ENCODE assay signal across 27 cellular contexts in the genomic region with DNA sequence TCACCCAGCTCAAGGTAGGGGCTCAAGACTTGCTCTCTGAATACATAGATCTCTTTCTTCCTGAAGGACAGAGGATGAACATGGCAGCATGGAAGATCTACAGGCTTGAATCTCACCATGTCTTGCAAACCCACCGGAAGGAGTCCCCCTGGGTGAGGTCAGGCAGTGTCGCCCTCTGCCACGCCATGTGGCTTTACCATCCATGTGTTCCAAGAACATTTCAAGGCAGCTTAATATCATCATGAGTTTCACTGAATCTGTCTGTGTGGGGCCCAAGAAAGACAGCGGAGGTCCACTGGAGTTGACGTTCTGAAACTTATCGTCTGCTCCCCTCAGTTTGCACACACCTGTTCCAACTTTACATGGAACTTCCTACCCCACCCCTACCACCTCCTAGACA.
"Had no signal": no experiment of that assay in that cellular context is flagged by ENCODE, and none has a peak within 500 bp of the region (broad histone marks: within the 10 kb centered on the region; RNA-seq: fewer than 3 reads in every experiment).

No MANE protein-coding gene starts in this region.

- H3K27me3 Mint-ChIP-seq: stimulated activated naive CD8-positive, alpha-beta T cell treated with anti-CD3 and anti-CD28 coated beads, Interleukin-15, amount 100 ng/mL, for 72 hours had no signal

- H3K27ac Mint-ChIP-seq: stimulated activated effector memory CD8-positive, alpha-beta T cell treated with anti-CD3 and anti-CD28 coated beads, Interleukin-12 subunit alpha, Interleukin-12 subunit beta, amount 100 ng/mL, for 72 hours; stimulated activated memory B cell treated with anti-CD40 and anti-IgM and Interleukin-4, amounts not matched to agents 10 μg/mL and 1 μg/mL and 100 μg/mL, for 72 hours; stimulated activated naive B cell treated with anti-CD40 and anti-IgM and Interleukin-4, amounts not matched to agents 10 μg/mL and 1 μg/mL and 100 μg/mL, for 72 hours; stimulated activated naive CD8-positive, alpha-beta T cell treated with anti-CD3 and anti-CD28 coated beads, Interleukin-15, amount 100 ng/mL, for 72 hours; stimulated activated naive CD8-positive, alpha-beta T cell treated with anti-CD3 and anti-CD28 coated beads, Interleukin-15, Interleukin-2, amounts not matched to agents 100 ng/mL and 50 ng/mL, for 24 hours had no signal

- H3K9me3 ChIP-seq: stomach, suprapubic skin, testis, thoracic aorta, thyroid gland, tibial artery, tibial nerve, transverse colon, upper lobe of left lung, upper lobe of right lung, uterus, vagina had no signal

- H3K36me3 Mint-ChIP-seq: stimulated activated effector memory CD8-positive, alpha-beta T cell treated with anti-CD3 and anti-CD28 coated beads, Interleukin-12 subunit alpha, Interleukin-12 subunit beta, amount 100 ng/mL, for 72 hours; stimulated activated memory B cell treated with anti-CD40 and anti-IgM and Interleukin-4, amounts not matched to agents 10 μg/mL and 1 μg/mL and 100 μg/mL, for 72 hours; stimulated activated naive B cell treated with anti-CD40 and anti-IgM and Interleukin-4, amounts not matched to agents 10 μg/mL and 1 μg/mL and 100 μg/mL, for 72 hours had no signal

- H3K4me1 Mint-ChIP-seq: stimulated activated effector memory CD8-positive, alpha-beta T cell treated with anti-CD3 and anti-CD28 coated beads, Interleukin-12 subunit alpha, Interleukin-12 subunit beta, amount 100 ng/mL, for 72 hours; stimulated activated memory B cell treated with anti-CD40 and anti-IgM and Interleukin-4, amounts not matched to agents 10 μg/mL and 1 μg/mL and 100 μg/mL, for 72 hours; stimulated activated naive B cell treated with anti-CD40 and anti-IgM and Interleukin-4, amounts not matched to agents 10 μg/mL and 1 μg/mL and 100 μg/mL, for 72 hours; stimulated activated naive CD8-positive, alpha-beta T cell treated with anti-CD3 and anti-CD28 coated beads, Interleukin-15, amount 100 ng/mL, for 72 hours had no signal

- DNase-seq: stimulated activated CD4-positive, alpha-beta T cell treated with anti-CD3 and anti-CD28 coated beads, Interleukin-2, amount 100 ng/mL, for 48 hours; stimulated activated CD4-positive, alpha-beta T cell treated with anti-CD3 and anti-CD28 coated beads, Interleukin-4, amount 100 ng/mL, for 1 hour; stimulated activated CD4-positive, alpha-beta T cell treated with anti-CD3 and anti-CD28 coated beads, Interleukin-4, amount 100 ng/mL, for 24 hours; stimulated activated CD4-positive, alpha-beta T cell treated with anti-CD3 and anti-CD28 coated beads, Interleukin-4, amount 100 ng/mL, for 4 hours; stimulated activated CD8-positive, alpha-beta memory T cell treated with anti-CD3 and anti-CD28 coated beads, Interleukin-4, amount 100 ng/mL, for 48 hours; stimulated activated naive B cell treated with anti-CD40 and anti-IgM and Interleukin-4, amounts not matched to agents 10 μg/mL and 1 μg/mL and 100 μg/mL, for 72 hours; stimulated activated naive CD4-positive, alpha-beta T cell; stimulated activated naive CD4-positive, alpha-beta T cell treated with Interleukin-2 at 50 U/mL for 16 hours; stimulated activated naive CD8-positive, alpha-beta T cell treated with anti-CD3 and anti-CD28 coated beads, Interleukin-15, amount 100 ng/mL, for 72 hours; stimulated activated naive CD8-positive, alpha-beta T cell treated with anti-CD3 and anti-CD28 coated beads, Interleukin-15, Interleukin-2, amounts not matched to agents 100 U/mL and 50 U/mL, for 24 hours; stomach; substantia nigra; testis; thyroid gland; tibial artery; transverse colon; trophoblast cell; upper lobe of left lung; upper lobe of right lung; uterus had no signal

- H3K27me3 ChIP-seq: testis, thyroid gland, tibial artery, tibial nerve, transverse colon, upper lobe of left lung, upper lobe of right lung, uterus, vagina had no signal

- H3K4me1 ChIP-seq: stomach, suprapubic skin, testis, thyroid gland, tibial artery, tibial nerve, transverse colon, upper lobe of left lung, upper lobe of right lung, uterus, vagina had no signal

- H3K27ac ChIP-seq: stomach, suprapubic skin, testis, thoracic aorta, thyroid gland, tibial artery, tibial nerve, transverse colon, upper lobe of left lung, upper lobe of right lung, uterus, vagina had no signal

- H3K9me3 Mint-ChIP-seq: stimulated activated effector memory CD8-positive, alpha-beta T cell treated with anti-CD3 and anti-CD28 coated beads, Interleukin-12 subunit alpha, Interleukin-12 subunit beta, amount 100 ng/mL, for 72 hours; stimulated activated memory B cell treated with anti-CD40 and anti-IgM and Interleukin-4, amounts not matched to agents 10 μg/mL and 1 μg/mL and 100 μg/mL, for 72 hours; stimulated activated naive B cell treated with anti-CD40 and anti-IgM and Interleukin-4, amounts not matched to agents 10 μg/mL and 1 μg/mL and 100 μg/mL, for 72 hours; stimulated activated naive CD8-positive, alpha-beta T cell treated with anti-CD3 and anti-CD28 coated beads, Interleukin-15, amount 100 ng/mL, for 72 hours; stimulated activated naive CD8-positive, alpha-beta T cell treated with anti-CD3 and anti-CD28 coated beads, Interleukin-15, Interleukin-2, amounts not matched to agents 100 ng/mL and 50 ng/mL, for 24 hours had no signal

- H3K36me3 ChIP-seq: stomach, suprapubic skin, thoracic aorta, thyroid gland, tibial artery, tibial nerve, transverse colon, upper lobe of left lung, upper lobe of right lung, uterus, vagina had no signal

- H3K4me3 ChIP-seq: stomach, suprapubic skin, testis, thoracic aorta, thyroid gland, tibial artery, tibial nerve, transverse colon, upper lobe of left lung, upper lobe of right lung, uterus, vagina had no signal

- H3K4me3 Mint-ChIP-seq: stimulated activated effector memory CD8-positive, alpha-beta T cell treated with anti-CD3 and anti-CD28 coated beads, Interleukin-12 subunit alpha, Interleukin-12 subunit beta, amount 100 ng/mL, for 72 hours; stimulated activated memory B cell treated with anti-CD40 and anti-IgM and Interleukin-4, amounts not matched to agents 10 μg/mL and 1 μg/mL and 100 μg/mL, for 72 hours; stimulated activated naive B cell treated with anti-CD40 and anti-IgM and Interleukin-4, amounts not matched to agents 10 μg/mL and 1 μg/mL and 100 μg/mL, for 72 hours; stimulated activated naive CD8-positive, alpha-beta T cell treated with anti-CD3 and anti-CD28 coated beads, Interleukin-15, amount 100 ng/mL, for 72 hours; stimulated activated naive CD8-positive, alpha-beta T cell treated with anti-CD3 and anti-CD28 coated beads, Interleukin-15, Interleukin-2, amounts not matched to agents 100 ng/mL and 50 ng/mL, for 24 hours had no signal
